32 cellular contexts compared by ENCODE assay signal in the genomic region with DNA sequence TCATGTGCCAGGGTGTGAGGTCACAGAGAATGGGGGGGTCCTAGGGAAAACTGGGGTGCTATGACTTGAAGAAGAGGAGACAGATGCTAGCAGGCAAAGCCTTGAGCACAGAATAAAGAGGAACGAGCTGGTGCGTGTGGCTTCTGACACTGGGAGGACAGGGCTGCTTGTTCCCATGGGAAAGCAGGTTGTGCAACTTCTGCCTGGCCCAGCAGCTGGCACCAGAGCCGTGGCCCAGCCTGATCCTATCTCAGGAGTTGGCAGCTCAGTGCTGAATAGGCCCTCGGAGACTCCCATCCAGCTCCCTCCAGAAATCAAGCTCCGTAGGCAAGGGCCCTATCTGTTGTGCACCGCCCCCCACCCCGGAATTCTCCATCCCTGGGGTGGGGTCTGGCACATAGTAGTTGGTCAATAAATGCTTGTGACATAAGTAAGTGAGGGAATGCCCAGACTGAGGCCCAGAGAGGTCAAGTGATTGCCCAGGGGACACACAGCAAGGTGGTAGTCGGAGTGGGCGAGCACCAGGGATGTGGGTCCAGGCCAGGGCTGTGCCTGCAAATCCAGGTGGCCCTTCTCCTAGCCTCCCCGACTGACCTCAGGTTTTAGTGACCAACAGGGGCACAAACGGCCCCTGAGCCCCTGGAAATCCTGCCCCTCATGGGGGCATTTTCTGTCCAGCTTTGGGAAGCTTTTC. TPM values are rescaled to one million over a fixed set of nuclear protein-coding genes. Genes with fewer than 3 reads are reported as not detected.
DNase-seq lines count a peak whose midpoint lies in the region; ATAC-seq, FAIRE-seq and TF ChIP-seq lines count a peak whose summit lies in the region.
"Had no signal": no experiment of that assay in that cellular context is flagged by ENCODE, and none has a peak within 500 bp of the region (broad histone marks: within the 10 kb centered on the region; RNA-seq: fewer than 3 reads in every experiment).

No MANE protein-coding gene starts in this region.

- TF ChIP-seq POLR2A in K562 (conservative IDR thresholded peaks at IDR 0.05), result no peak

- H3K4me2 ChIP-seq in K562 (ENCODE audit: insufficient read depth, low read length), result no peak overlapping the region
- H3K4me2 ChIP-seq in osteoblast (ENCODE audit: insufficient read depth, low read length), result no peak overlapping the region
- H3K4me2 ChIP-seq: GM23338 had no signal

- TF ChIP-seq RAD21 in K562 (CRISPR knock-in tag; conservative IDR thresholded peaks at IDR 0.05 in 1 of 2, IDR thresholded peaks at IDR 0.05 in 1 of 2), result no peak

- H3K27me3 ChIP-seq in right cardiac atrium (ENCODE audit: control insufficient read depth, insufficient read depth), result no peaks in the 10 kb centered on the region
- H3K27me3 ChIP-seq in K562 (ENCODE audit: control insufficient read depth in 2 of 2, insufficient read depth in 2 of 2, low read length in 2 of 2), result peaks cover 43 to 89% of the 10 kb centered on the region in 2 experiments; a peak in 4 of 5 replicates
- peaks cover 8% of the 10 kb centered on the region for H3K27me3 ChIP-seq in osteoblast (ENCODE audit: insufficient read depth, low read length)

- no peaks in the 10 kb centered on the region for H3K36me3 ChIP-seq in K562 (ENCODE audit: control insufficient read depth, insufficient read depth, low read length)
- no peaks in the 10 kb centered on the region for H3K36me3 ChIP-seq in osteoblast (ENCODE audit: insufficient read depth, low read length)
- H3K36me3 ChIP-seq: left lung, transverse colon had no signal

- H3K4me1 ChIP-seq in right cardiac atrium (ENCODE audit: control insufficient read depth, insufficient read depth, low read length) (no peaks in the 10 kb centered on the region), K562 (replicated peaks in 1 of 2; ENCODE audit: control insufficient read depth in 2 of 2, insufficient read depth in 2 of 2, low read length in 2 of 2) (peaks cover 0 to 14% of the 10 kb centered on the region in 2 experiments; a peak in 2 of 5 replicates), osteoblast (ENCODE audit: insufficient read depth, low read length) (no peaks in the 10 kb centered on the region)
- H3K4me1 ChIP-seq: Caco-2, left lung, transverse colon had no signal

- POLR2A ChIA-PET in K562 (lab: Yijun Ruan, JAX), result interaction anchor here (0.6 to 0.7 kb wide), 2 partner anchors 265 to 666 kb away, joined by 3 to 4 read pairs; no protein-coding TSS in a partner anchor

- H3K27ac ChIP-seq in right cardiac atrium (ENCODE audit: low read length) (no peak overlapping the region), K562 (ENCODE audit: extremely low read depth, low read depth, low read length) (no peak overlapping the region), osteoblast (ENCODE audit: low read depth, low read length) (no peak overlapping the region)
- H3K27ac ChIP-seq: left lung, transverse colon had no signal

- no peak overlapping the region; a peak in 1 of 4 replicates for H3K9ac ChIP-seq in K562 (ENCODE audit: insufficient read depth in 1 of 2, low read depth in 2 of 2, low read length in 2 of 2)

- 79% methylated on average over 11 of the region's 11 CpGs for WGBS in right cardiac atrium
- 7% methylated on average over 11 of the region's 11 CpGs for WGBS in K562 (ENCODE audit: insufficient coverage, low coverage, missing lambda C conversion rate)

- no peak for TF ChIP-seq EP300 in K562 (IDR thresholded peaks at IDR 0.05; ENCODE audit: low read length)

- H3K79me2 ChIP-seq in K562 (ENCODE audit: control insufficient read depth, insufficient read depth, low read length) (no peaks in the 10 kb centered on the region), osteoblast (ENCODE audit: insufficient read depth, low read length) (no peaks in the 10 kb centered on the region)

- CTCF ChIA-PET in K562 (lab: Yijun Ruan, JAX; ENCODE audit: low intra/inter-chr PET ratio), result no interaction called here

- H2AFZ ChIP-seq in K562 (ENCODE audit: low read depth, low read length) (no peak overlapping the region), osteoblast (ENCODE audit: low read length) (no peak overlapping the region)
- H2AFZ ChIP-seq: GM23338 had no signal

- H3K4me3 ChIP-seq in right cardiac atrium (ENCODE audit: low read length), result no peak overlapping the region
- no peak overlapping the region for H3K4me3 ChIP-seq in K562
- H3K4me3 ChIP-seq in osteoblast (ENCODE audit: insufficient read depth, low read length), result no peak overlapping the region
- H3K4me3 ChIP-seq: GM23338, left lung, transverse colon had no signal

- BruUV-seq in K562 (replicated peaks; lab: Mats Ljungman, UMichigan), result no TSS peak

- ATAC-seq in right cardiac atrium (peak in 1 of 2 donors; percentile 37), K562 (no peak), GM19351 (IDR thresholded peaks at IDR 0.05; ENCODE audit: unreplicated experiment) (no peak), GM18867 (IDR thresholded peaks at IDR 0.05; ENCODE audit: unreplicated experiment) (no peak), HG02973 (IDR thresholded peaks at IDR 0.05; ENCODE audit: unreplicated experiment) (no peak), HG03280 (IDR thresholded peaks at IDR 0.05; ENCODE audit: unreplicated experiment) (no peak)
- ATAC-seq: GM23338, left lung had no signal

- H3K9me3 ChIP-seq in right cardiac atrium (ENCODE audit: control insufficient read depth, low read length), result no peaks in the 10 kb centered on the region
- H3K9me3 ChIP-seq in K562 (replicated peaks; ENCODE audit: control insufficient read depth, insufficient read depth, low read depth, low read length), result no peaks in the 10 kb centered on the region
- no peaks in the 10 kb centered on the region for H3K9me3 ChIP-seq in osteoblast (ENCODE audit: low read depth, low read length)
- H3K9me3 ChIP-seq: Caco-2, left lung, transverse colon had no signal

- no peak for FAIRE-seq in K562 (lab: Jason Lieb, UNC)
- FAIRE-seq: islet of Langerhans had no signal

- in situ Hi-C loops in K562 (cut with MboI), result loop anchor here (5.0 to 10.0 kb wide), 2 partner anchors 91 to 469 kb away; no protein-coding TSS in a partner anchor

- H4K20me1 ChIP-seq in K562 (replicated peaks; ENCODE audit: control insufficient read depth, insufficient read depth, low read length) (0 out of 2 replicates have a peak, but pooled peaks cover 9% of the 10 kb centered on the region), osteoblast (ENCODE audit: insufficient read depth, low read length) (no peaks in the 10 kb centered on the region)

- no peaks in the 10 kb centered on the region for H3K9me1 ChIP-seq in K562 (ENCODE audit: control insufficient read depth, insufficient read depth, low read length)

- DNase-seq in right cardiac atrium, result peak in 2 of 3 donors; percentile 44 to 50
- DNase-seq in cardiac septum (ENCODE audit: low spot score), result no peak
- no peak for DNase-seq in K562 (ENCODE audit: extremely low read depth in 1 of 4, low spot score in 3 of 4)
- DNase-seq in osteoblast (ENCODE audit: insufficient read length, low spot score, missing footprints), result peak; percentile 65
- DNase-seq: activated B cell treated with CpG ODN at 0.5 μM for 24 hours; activated CD4-positive, alpha-beta T cell treated with anti-CD3 and anti-CD28 coated beads, Interleukin-2, amount 10 ng/mL, durations not matched to agents 7 days and 5 days; activated effector memory CD4-positive, alpha-beta T cell treated with anti-CD3 and anti-CD28 coated beads, Interleukin-2, amount 50 U/mL, for 16 hours; activated naive CD8-positive, alpha-beta T cell treated with anti-CD3 and anti-CD28 coated beads for 36 hours; activated T-cell treated with anti-CD3 and anti-CD28 coated beads, Interleukin-2, amount 50 U/mL, for 1 hour; anterior cingulate cortex; C1 segment of cervical spinal cord; Caco-2; caudate nucleus; cortex of kidney; DMS79 treated with DMSO at 0.1 percent for 48 hours; GDM1; mesenchymal stem cell; NCI-H1417 treated with DMSO at 0.1 percent for 48 hours; NCI-H2029 treated with DMSO at 0.1 percent for 48 hours; NCI-H446 treated with DMSO at 0.1 percent for 48 hours; NCI-H82; stimulated activated CD4-positive, alpha-beta T cell treated with anti-CD3 and anti-CD28 coated beads, Interleukin-15, amount 100 ng/mL, for 24 hours; stimulated activated CD4-positive, alpha-beta T cell treated with anti-CD3 and anti-CD28 coated beads, Interleukin-4, amount 100 ng/mL, for 4 hours; T1000; transverse colon had no signal

- intact Hi-C loops in right cardiac atrium (cut with DNase I) (loop anchor here in 1 of 4 donors (10.0 kb wide), 1 partner anchor 89 kb away; no protein-coding TSS in a partner anchor), cardiac septum (cut with DNase I) (no loop called here), K562 (cut with micrococcal nuclease) (no loop called here)

- TF ChIP-seq CTCF in K562 (IDR thresholded peaks at IDR 0.05 in 2 of 3, conservative IDR thresholded peaks at IDR 0.05 in 1 of 3; ENCODE audit: insufficient read depth in 2 of 3, low read depth in 1 of 3, low read length in 3 of 3), result no peak
- no peak for TF ChIP-seq CTCF in osteoblast (IDR thresholded peaks at IDR 0.05; ENCODE audit: extremely low read depth, low read depth, low read length)

TF ChIP-seq in K562, 482 proteins besides CTCF, POLR2A, EP300 and RAD21 (continues in another document):
- TF ChIP-seq YBX1 (IDR thresholded peaks at IDR 0.05) (no peak), ZNF232 (CRISPR knock-in tag; IDR thresholded peaks at IDR 0.05) (no peak), RBM25 (IDR thresholded peaks at IDR 0.05; ENCODE audit: low read depth, low read length, severe bottlenecking) (peak; percentile 53)

RNA-seq across cellular contexts. Expression of a gene that starts 19.5 kb away (rescaled TPM):
- total RNA-seq in right cardiac atrium, result 10 to 100 TPM; 11.3 to 13.4 (median 12.3) TPM
- 10.6 TPM for polyA plus RNA-seq in right cardiac atrium
- total RNA-seq in cardiac septum, result 8.6 TPM
- total RNA-seq in K562 (2011; cell fraction: chromatin; rRNA removed; ENCODE audit: low replicate concordance), result 9.8 and 23.6 TPM in 2 replicates
- total RNA-seq in K562 (2011; cell fraction: nucleolus; rRNA removed), result 23.6 and 28.0 TPM in 2 replicates
- 17.0 and 17.6 TPM in 2 replicates for total RNA-seq in K562 (2011; cell fraction: nucleoplasm; rRNA removed)
- total RNA-seq in K562 (2014; rRNA removed), result 20.1 and 20.4 TPM in 2 replicates
- 15.5 and 17.2 TPM in 2 replicates for total RNA-seq in K562 (2014; rRNA removed; fragmentation: Illumina TruSeq; extraction: Trizol)
- total RNA-seq in K562 (2015; rRNA removed; fragmentation: Illumina TruSeq; extraction: Trizol), result 18.4 and 20.9 TPM in 2 replicates
- total RNA-seq in K562 (2021), result 24.1 and 26.2 TPM in 2 replicates
- 23.6 and 26.9 TPM in 2 replicates for polyA plus RNA-seq in K562 (2011; rRNA removed)
- polyA plus RNA-seq in K562 (2011; cell fraction: cytosol; rRNA removed), result 24.3 and 37.3 TPM in 2 replicates
- polyA plus RNA-seq in K562 (2011; cell fraction: nucleus; rRNA removed), result 11.2 and 14.3 TPM in 2 replicates
- 20.7 and 23.8 TPM in 2 replicates for polyA plus RNA-seq in K562 (2012)
- 17.2 and 17.7 TPM in 2 replicates for polyA plus RNA-seq in K562 (2014; fragmentation: Illumina TruSeq; extraction: Trizol)
- polyA plus RNA-seq in K562 (2014; fragmentation: Nextera tagmentation; extraction: Ambion mirVana), result under 1 TPM; 0.29 to 0.30 TPM
- polyA plus RNA-seq in K562 (2014; rRNA removed), result 26.7 and 28.7 TPM in 2 replicates
- 17.5 and 22.8 TPM in 2 replicates for polyA minus RNA-seq in K562 (2011; rRNA and poly(A)+ RNA removed)
- polyA minus RNA-seq in K562 (2011; cell fraction: cytosol; rRNA and poly(A)+ RNA removed), result 13.8 and 19.3 TPM in 2 replicates
- polyA minus RNA-seq in K562 (2011; cell fraction: nucleus; rRNA and poly(A)+ RNA removed), result 17.8 and 23.5 TPM in 2 replicates
- total RNA-seq in osteoblast, result 52.2 and 53.2 TPM in 2 replicates

Comparison
In these comparisons a context has a peak if more than half of its experiments do, and no peak if none do; other contexts are left out.
1. DNase-seq: peak in right cardiac atrium (2 of 3) and osteoblast (single experiment); none in cardiac septum (single experiment) and K562 (0 of 4).